Comparison of ENCODE assay signal across 9 cellular contexts in genomic region chr10:27157150-27157549, GRCh38. TPM values are rescaled to one million over a fixed set of nuclear protein-coding genes. Genes with fewer than 3 reads are reported as not detected.
DNase-seq lines count a peak whose midpoint lies in the region; FAIRE-seq and TF ChIP-seq lines count a peak whose summit lies in the region.
"Had no signal": no experiment of that assay in that cellular context is flagged by ENCODE, and none has a peak within 500 bp of the region (broad histone marks: within the 10 kb centered on the region; RNA-seq: fewer than 3 reads in every experiment).

No MANE protein-coding gene starts in this region.

- peak overlapping the region; percentile 95 for H3K4me3 Mint-ChIP-seq in astrocyte (ENCODE audit: unreplicated experiment)

- H3K36me3 Mint-ChIP-seq in astrocyte (ENCODE audit: low read depth, unreplicated experiment), result no peaks in the 10 kb centered on the region

- H3K79me2 ChIP-seq in DOHH2 (ENCODE audit: control insufficient read depth, low read length) (peaks cover 81% of the 10 kb centered on the region), astrocyte (ENCODE audit: insufficient read depth, low read length) (peaks cover 59% of the 10 kb centered on the region), mesendoderm (ENCODE audit: control insufficient read depth, insufficient read depth, low read length) (peaks cover 44% of the 10 kb centered on the region)

- no peak overlapping the region for H3K23ac ChIP-seq in mesendoderm (ENCODE audit: low read length)

- H3K36me3 ChIP-seq in DOHH2 (ENCODE audit: control insufficient read depth, low read length), result peaks cover 84% of the 10 kb centered on the region
- peaks cover 12% of the 10 kb centered on the region for H3K36me3 ChIP-seq in astrocyte (ENCODE audit: insufficient read depth, low read length)
- H3K36me3 ChIP-seq in mesendoderm (ENCODE audit: control insufficient read depth, insufficient read depth, low read length), result peaks cover 6% of the 10 kb centered on the region

- no peaks in the 10 kb centered on the region for H3K27me3 ChIP-seq in DOHH2 (ENCODE audit: control insufficient read depth, low read length)
- H3K27me3 ChIP-seq in astrocyte (ENCODE audit: insufficient read depth, low read length), result no peaks in the 10 kb centered on the region
- H3K27me3 ChIP-seq in mesendoderm (ENCODE audit: insufficient read depth, low read length, poor library complexity), result no peaks in the 10 kb centered on the region

- no peak overlapping the region for H2BK5ac ChIP-seq in mesendoderm (ENCODE audit: low read length)

- H3K9ac ChIP-seq in astrocyte (ENCODE audit: low read length) (peak overlapping the region; percentile 98), mesendoderm (ENCODE audit: low read length) (peak overlapping the region; percentile 36)

- no peaks in the 10 kb centered on the region for H3K9me2 ChIP-seq in DOHH2 (replicated peaks; ENCODE audit: control insufficient read depth, low read length)

- H3K27ac ChIP-seq in DOHH2 (ENCODE audit: low read depth, low read length) (no peak overlapping the region), astrocyte (ENCODE audit: low read depth, low read length) (no peak overlapping the region), mesendoderm (ENCODE audit: low read depth, low read length) (no peak overlapping the region)

- no peaks in the 10 kb centered on the region for H3K9me3 ChIP-seq in DOHH2 (ENCODE audit: control insufficient read depth, insufficient read depth, low read length)
- no peaks in the 10 kb centered on the region for H3K9me3 ChIP-seq in astrocyte (ENCODE audit: insufficient read depth, low read depth, low read length)

- WGBS in mesendoderm (ENCODE audit: extremely low coverage, insufficient coverage, low lambda C conversion rate), result no CpG with 5 or more reads among the region's 2 CpGs

- H4K8ac ChIP-seq in mesendoderm (ENCODE audit: low read depth, low read length), result no peak overlapping the region

- no peaks in the 10 kb centered on the region for H3K9me3 Mint-ChIP-seq in astrocyte (ENCODE audit: unreplicated experiment)

- no peak overlapping the region for H3K56ac ChIP-seq in mesendoderm (ENCODE audit: low read length)

- no peaks in the 10 kb centered on the region for H3K27me3 Mint-ChIP-seq in astrocyte (ENCODE audit: low read depth, unreplicated experiment)

- H2BK120ac ChIP-seq in mesendoderm (ENCODE audit: low read depth, low read length), result no peak overlapping the region

- FAIRE-seq in astrocyte (lab: Jason Lieb, UNC), result no peak

- no peak overlapping the region for H2AFZ ChIP-seq in astrocyte (ENCODE audit: low read depth, low read length)

- no peak overlapping the region for H2BK15ac ChIP-seq in mesendoderm (replicated peaks; ENCODE audit: low read depth)

- no peak overlapping the region for H2AK5ac ChIP-seq in mesendoderm (ENCODE audit: low read length)

- peaks cover 3% of the 10 kb centered on the region; the same call in 1 of the 2 replicates for H3F3A ChIP-seq in DOHH2 (ENCODE audit: control insufficient read depth, insufficient read depth)

- H3K4me2 ChIP-seq in DOHH2 (ENCODE audit: low read length) (peak overlapping the region; percentile 89), astrocyte (ENCODE audit: low read length) (peak overlapping the region; percentile 95), mesendoderm (ENCODE audit: low read length) (no peak overlapping the region)

- peaks cover 29% of the 10 kb centered on the region for H4K20me1 ChIP-seq in DOHH2 (ENCODE audit: control insufficient read depth, insufficient read depth, low read depth, low read length)
- H4K20me1 ChIP-seq in astrocyte (ENCODE audit: insufficient read depth, low read length), result peaks cover 17% of the 10 kb centered on the region

- no peak for TF ChIP-seq CTCF in DOHH2 (IDR thresholded peaks at IDR 0.05; ENCODE audit: low read depth, low read length, poor library complexity, severe bottlenecking)
- no peak for TF ChIP-seq CTCF in astrocyte (IDR thresholded peaks at IDR 0.05; ENCODE audit: insufficient read depth, low read depth, low read length)

- no peak overlapping the region for H3K4ac ChIP-seq in mesendoderm (ENCODE audit: low read depth, low read length)

- H3K4me3 ChIP-seq in DOHH2 (ENCODE audit: low read length) (peak overlapping the region; percentile 100), astrocyte (ENCODE audit: insufficient read depth, low read depth, low read length) (peak overlapping the region; percentile 5), mesendoderm (ENCODE audit: low read length) (no peak overlapping the region)

- peaks cover 10% of the 10 kb centered on the region for H3K4me1 Mint-ChIP-seq in astrocyte (ENCODE audit: low read depth, unreplicated experiment)

- in situ Hi-C loops in KBM-7 (cut with MboI; ENCODE audit: low pct_unique_long_range_greater_than_20kb, low sequenced_read_pairs), result no loop called here

- DNase-seq in KBM-7 (peak; percentile 12), astrocyte (ENCODE audit: low read depth) (no peak), mesendoderm (no peak), C1 segment of cervical spinal cord (lab: John Stamatoyannopoulos, UW) (no peak), hippocampal formation (lab: John Stamatoyannopoulos, UW) (no peak), NCI-H2227 (lab: John Stamatoyannopoulos, UW; ENCODE audit: unreplicated experiment) (no peak), SK-N-DZ (ENCODE audit: low spot score) (no peak)
- DNase-seq: activated gamma-delta T cell had no signal

- H3K79me1 ChIP-seq in mesendoderm (ENCODE audit: low read length), result peaks cover 8% of the 10 kb centered on the region

- no peak overlapping the region for H4K5ac ChIP-seq in mesendoderm (ENCODE audit: low read length)

- H3K18ac ChIP-seq in mesendoderm (ENCODE audit: low read length), result no peak overlapping the region

- peak overlapping the region; percentile 48 for H3K27ac Mint-ChIP-seq in astrocyte (ENCODE audit: unreplicated experiment)

- H3K4me1 ChIP-seq in DOHH2 (ENCODE audit: control insufficient read depth, low read length), result peaks cover 27% of the 10 kb centered on the region
- H3K4me1 ChIP-seq in astrocyte (ENCODE audit: insufficient read depth, low read length), result peaks cover 14% of the 10 kb centered on the region
- H3K4me1 ChIP-seq in mesendoderm (ENCODE audit: control insufficient read depth, low read depth, low read length), result peaks cover 3% of the 10 kb centered on the region

RNA-seq across cellular contexts. Expression of gene MASTL, which starts 2.0 kb away (rescaled TPM):
- 6.7 and 7.7 TPM in 2 replicates for total RNA-seq in astrocyte
- polyA plus RNA-seq in mesendoderm (2013, experiment 1 of 2), result 42.1 TPM
- polyA plus RNA-seq in mesendoderm (2013, experiment 2 of 2), result 42.4 TPM
- polyA plus RNA-seq in SK-N-DZ (2014; cell fraction: cytosol; rRNA removed), result 34.8 and 39.3 TPM in 2 replicates
- polyA plus RNA-seq in SK-N-DZ (2014; cell fraction: nucleus; rRNA removed), result 20.9 and 22.1 TPM in 2 replicates

RNA-seq across cellular contexts. Expression of gene YME1L1, which starts 3.0 kb away (rescaled TPM):
- 168 and 169 TPM in 2 replicates for total RNA-seq in astrocyte
- 89.3 TPM for polyA plus RNA-seq in mesendoderm (2013, experiment 1 of 2)
- polyA plus RNA-seq in mesendoderm (2013, experiment 2 of 2), result 92.9 TPM
- 68.9 and 71.3 TPM in 2 replicates for polyA plus RNA-seq in SK-N-DZ (2014; cell fraction: cytosol; rRNA removed)
- polyA plus RNA-seq in SK-N-DZ (2014; cell fraction: nucleus; rRNA removed), result 27.0 and 27.9 TPM in 2 replicates

RNA-seq across cellular contexts. Expression of gene ANKRD26, which starts 56.9 kb away (rescaled TPM):
- 7.7 and 7.9 TPM in 2 replicates for total RNA-seq in astrocyte
- polyA plus RNA-seq in mesendoderm (2013, experiment 1 of 2), result 5.0 TPM
- polyA plus RNA-seq in mesendoderm (2013, experiment 2 of 2), result 5.6 TPM
- polyA plus RNA-seq in SK-N-DZ (2014; cell fraction: cytosol; rRNA removed), result 6.0 TPM in 2 replicates
- polyA plus RNA-seq in SK-N-DZ (2014; cell fraction: nucleus; rRNA removed), result 8.7 and 9.3 TPM in 2 replicates
